Comparison of ENCODE assay signal across 2 cellular contexts in genomic region chr17:10022416-10022815, GRCh38.
TF ChIP-seq lines count a peak whose summit lies in the region.

No MANE protein-coding gene starts in this region.

TF ChIP-seq in SK-N-SH, 30 proteins besides CTCF, POLR2A, EP300 and RAD21 (continued from another document):
- TF ChIP-seq REST (IDR thresholded peaks at IDR 0.05; ENCODE audit: low read depth, low read length), result peak; percentile 38; the same call in 1 of the 2 replicates

TF ChIP-seq in SK-N-SH treated with all-trans-retinoic acid at 6 μM for 48 hours, 23 proteins besides CTCF, POLR2A, EP300 and RAD21 (continued from another document):
- no peak for TF ChIP-seq ZNF70 (CRISPR knock-in tag; IDR thresholded peaks at IDR 0.05)
- TF ChIP-seq BACH2 (CRISPR knock-in tag; IDR thresholded peaks at IDR 0.05; ENCODE audit: borderline replicate concordance), result no peak
- no peak for TF ChIP-seq ISL1 (CRISPR knock-in tag; IDR thresholded peaks at IDR 0.05)
- no peak for TF ChIP-seq TCF4 (CRISPR knock-in tag; IDR thresholded peaks at IDR 0.05; ENCODE audit: borderline replicate concordance)
- TF ChIP-seq SNAI2 (CRISPR knock-in tag; IDR thresholded peaks at IDR 0.05), result no peak
- TF ChIP-seq ZFP3 (CRISPR knock-in tag; IDR thresholded peaks at IDR 0.05), result no peak
- no peak for TF ChIP-seq ESRRG (CRISPR knock-in tag; IDR thresholded peaks at IDR 0.05)
- no peak for TF ChIP-seq TSHZ2 (CRISPR knock-in tag; IDR thresholded peaks at IDR 0.05)
- no peak for TF ChIP-seq OSR1 (CRISPR knock-in tag; IDR thresholded peaks at IDR 0.05)
- no peak for TF ChIP-seq ZNF8 (CRISPR knock-in tag; IDR thresholded peaks at IDR 0.05)
TF ChIP-seq in SK-N-SH treated with all-trans-retinoic acid at 6 μM for 48 hours: peak in this region for 0.
